In the genomic region with DNA sequence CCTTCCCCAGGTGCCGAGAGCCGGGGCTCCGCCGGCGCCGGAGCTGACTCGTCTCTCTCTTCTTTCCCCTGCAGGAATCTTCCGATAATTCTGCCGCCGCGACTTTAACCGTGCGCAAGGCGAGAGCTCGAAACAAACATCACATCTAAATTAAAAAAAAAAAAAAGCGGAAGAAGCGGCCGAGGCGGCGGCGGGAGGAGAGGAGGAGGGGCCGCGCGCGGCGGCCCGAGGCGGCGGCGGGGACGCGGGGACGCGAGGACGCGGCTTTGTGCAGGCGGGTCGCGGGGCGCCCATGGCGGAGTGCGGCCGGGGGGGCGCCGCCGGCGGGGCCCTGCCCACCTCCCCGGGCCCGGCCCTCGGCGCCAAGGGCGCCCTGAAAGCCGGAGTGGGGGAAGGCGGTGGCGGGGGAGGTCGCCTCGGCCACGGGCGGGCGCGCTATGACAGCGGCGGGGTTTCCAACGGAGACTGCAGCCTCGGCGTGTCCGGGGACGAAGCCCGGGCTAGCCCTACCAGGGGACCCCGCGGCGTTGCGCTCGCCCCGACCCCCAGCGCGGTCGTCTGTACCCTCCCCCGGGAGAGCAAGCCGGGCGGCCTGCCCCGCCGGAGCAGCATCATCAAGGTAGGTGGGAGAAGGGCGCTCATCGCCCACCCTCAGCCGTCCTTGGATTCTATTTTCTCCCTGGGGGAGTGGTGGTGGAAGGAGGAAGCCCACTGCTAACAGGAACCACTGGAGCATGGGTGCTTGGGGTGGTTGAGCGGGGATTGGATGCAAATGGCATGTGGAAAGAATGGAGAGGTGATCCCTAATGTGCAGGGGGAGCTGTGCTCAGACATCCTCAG, we compare ENCODE assay signal across 8 cellular contexts. TPM values are rescaled to one million over a fixed set of nuclear protein-coding genes. Genes with fewer than 3 reads are reported as not detected.
DNase-seq lines count a peak whose midpoint lies in the region; ATAC-seq, FAIRE-seq and TF ChIP-seq lines count a peak whose summit lies in the region.

Gene PLCL2 (plus strand): TSS at position 208 of the 840 bp plus-strand sequence. CDS start 85 bp downstream, at position 293.

- peak; percentile 14 for TF ChIP-seq CTCF in choroid plexus epithelial cell (conservative IDR thresholded peaks at IDR 0.05; ENCODE audit: low read depth, low read length)
- no peak for TF ChIP-seq CTCF in HepG2 (CRISPR knock-in tag; IDR thresholded peaks at IDR 0.05)

- H4K20me1 ChIP-seq in HepG2 (ENCODE audit: insufficient read depth, low read length), result no peaks in the 10 kb centered on the region

- 10% methylated on average over 18 of the region's 87 CpGs for WGBS in HepG2 (ENCODE audit: low lambda C conversion rate)

- ATAC-seq in HepG2, result peak; percentile 65

- no peak within 1 kb of the TSS for H2AFZ ChIP-seq in HepG2 (ENCODE audit: low read length)

- H3K9ac ChIP-seq in HepG2 (ENCODE audit: insufficient read depth, low read depth, low read length), result no peak within 1 kb of the TSS

- in situ Hi-C loops in HepG2 (cut with HindIII; ENCODE audit: extremely low pct_ligation_motif_present, low pct_unique_long_range_greater_than_20kb), result no loop called here

- H3K79me2 ChIP-seq in HepG2 (ENCODE audit: insufficient read depth, low read length), result no peaks in the 10 kb centered on the region

- no peak for TF ChIP-seq RAD21 in HepG2 (CRISPR knock-in tag; IDR thresholded peaks at IDR 0.05)

- FAIRE-seq in H54 (lab: Jason Lieb, UNC), result peak; percentile 84
- FAIRE-seq in HepG2 (lab: Jason Lieb, UNC), result no peak

- TF ChIP-seq EP300 in HepG2 (IDR thresholded peaks at IDR 0.05; ENCODE audit: low read depth in 2 of 2, low read length in 2 of 2), result no peak
- no peak for TF ChIP-seq EP300 in HepG2 (CRISPR knock-in tag; IDR thresholded peaks at IDR 0.05; ENCODE audit: borderline replicate concordance)

- H3K4me3 ChIP-seq in choroid plexus epithelial cell (ENCODE audit: low read depth, low read length), result peak within 1 kb of the TSS; percentile 70
- peak within 1 kb of the TSS; percentile 12 to 59 (median 39); a peak in 3 of 6 replicates for H3K4me3 ChIP-seq in HepG2 (replicated peaks in 1 of 3; ENCODE audit: insufficient read depth in 1 of 3, low read depth in 2 of 3, low read length in 3 of 3)

- H3K27me3 ChIP-seq in HepG2 (ENCODE audit: control insufficient read depth in 1 of 2, insufficient read depth in 2 of 2, low read length in 2 of 2), result peaks cover 1 to 28% of the 10 kb centered on the region in 2 experiments; a peak in 4 of 5 replicates

- CTCF ChIA-PET in HepG2 (lab: Yijun Ruan, JAX; ENCODE audit: low intra/inter-chr PET ratio, low total read pairs), result no interaction called here

- no peaks in the 10 kb centered on the region for H3K36me3 ChIP-seq in HepG2 (replicated peaks in 1 of 2; ENCODE audit: control insufficient read depth in 1 of 2, insufficient read depth in 2 of 2, low read length in 2 of 2)

- DNase-seq in H54 (ENCODE audit: insufficient read length, low spot score), result peak; percentile 55
- peak; percentile 28 for DNase-seq in M059J (ENCODE audit: low read depth)
- peak; percentile 63 for DNase-seq in activated CD4-positive, CD25-positive, alpha-beta regulatory T cell treated with anti-CD3 and anti-CD28 coated beads, Interleukin-2, amount 50 U/mL, for 72 hours
- peak; percentile 60 for DNase-seq in choroid plexus epithelial cell (ENCODE audit: low read depth)
- DNase-seq in HepG2 (ENCODE audit: low spot score), result no peak
- peak; percentile 59 to 69 for DNase-seq in stimulated activated CD4-positive, alpha-beta T cell treated with anti-CD3 and anti-CD28 coated beads, Interleukin-4, amount 100 ng/mL, for 4 hours
- DNase-seq in NCI-H2196 (lab: John Stamatoyannopoulos, UW; ENCODE audit: unreplicated experiment), result no peak

- no TSS peak for BruUV-seq in HepG2 (replicated peaks; lab: Mats Ljungman, UMichigan)

- H3K4me2 ChIP-seq in HepG2 (ENCODE audit: low read depth, low read length), result peak within 1 kb of the TSS; percentile 61

- POLR2A ChIA-PET in HepG2 (lab: Yijun Ruan, JAX), result no interaction called here

- intact Hi-C loops in HepG2 (cut with micrococcal nuclease; ENCODE audit: unreplicated experiment), result no loop called here

- H3K9me3 ChIP-seq in HepG2 (ENCODE audit: low read length), result no peaks in the 10 kb centered on the region

- TF ChIP-seq POLR2A in GM10847 (IDR thresholded peaks at IDR 0.05; ENCODE audit: extremely low read depth, insufficient read length) (peak; percentile 19), H54 (IDR thresholded peaks at IDR 0.05; ENCODE audit: low read depth, low read length) (peak; percentile 29; the same call in 1 of the 2 replicates), HepG2 (IDR thresholded peaks at IDR 0.05; ENCODE audit: insufficient read depth in 1 of 2, low read depth in 2 of 2, low read length in 2 of 2) (no peak)

- no peaks in the 10 kb centered on the region for H3K4me1 ChIP-seq in HepG2 (ENCODE audit: insufficient read depth, low read length)

- H3K27ac ChIP-seq in HepG2 (ENCODE audit: extremely low read length, insufficient read depth, low read length), result no peak within 1 kb of the TSS

TF ChIP-seq in HepG2, 621 proteins besides CTCF, POLR2A, EP300 and RAD21 (continues in another document):
- TF ChIP-seq ZNF687 (CRISPR knock-in tag; IDR thresholded peaks at IDR 0.05) (peak; percentile 19; the same call in 1 of the 2 replicates), EZH2 (conservative IDR thresholded peaks at IDR 0.05; ENCODE audit: low read depth, low read length) (0 out of 2 replicates have a peak, but pooled peaks have one; percentile 3)

RNA-seq across cellular contexts. Expression of gene PLCL2, which starts in this region (rescaled TPM):
- 0.71 TPM in 2 replicates for total RNA-seq in M059J (2014; rRNA removed; shearing (Covaris generic))
- not detected in 2 replicates for total RNA-seq in HepG2 (2016; rRNA removed; fragmentation: Illumina TruSeq; extraction: Trizol)
- not detected in 2 replicates for total RNA-seq in HepG2 (2016; cell fraction: cytosol; rRNA removed; fragmentation: Illumina TruSeq; extraction: Trizol; ENCODE audit: low read depth)
- total RNA-seq in HepG2 (2016; cell fraction: insoluble cytoplasmic fraction; rRNA removed; fragmentation: Illumina TruSeq; extraction: Trizol), result 0.04 TPM in 1 of 2 replicates, not detected in the other
- not detected in 2 replicates for total RNA-seq in HepG2 (2016; cell fraction: membrane; rRNA removed; fragmentation: Illumina TruSeq; extraction: Trizol)
- not detected in 2 replicates for total RNA-seq in HepG2 (2016; cell fraction: nucleus; rRNA removed; fragmentation: Illumina TruSeq; extraction: Trizol)
- polyA plus RNA-seq in HepG2 (2011; rRNA removed), result not detected in 2 replicates
- not detected in 2 replicates for polyA plus RNA-seq in HepG2 (2011; cell fraction: cytosol; rRNA removed)
- polyA plus RNA-seq in HepG2 (2011; cell fraction: nucleus; rRNA removed), result not detected in 2 replicates
- not detected in 2 replicates for polyA plus RNA-seq in HepG2 (2012)
- polyA plus RNA-seq in HepG2 (2016; cell fraction: cytosol; fragmentation: Illumina TruSeq; extraction: Trizol; ENCODE audit: low read depth), result not detected in 2 replicates
- not detected in 2 replicates for polyA plus RNA-seq in HepG2 (2016; cell fraction: insoluble cytoplasmic fraction; fragmentation: Illumina TruSeq; extraction: Trizol; ENCODE audit: low read depth)
- not detected in 2 replicates for polyA plus RNA-seq in HepG2 (2016; cell fraction: membrane; fragmentation: Illumina TruSeq; extraction: Trizol; ENCODE audit: low read depth)
- polyA plus RNA-seq in HepG2 (2016; cell fraction: nucleus; fragmentation: Illumina TruSeq; extraction: Trizol; ENCODE audit: insufficient read depth, low read depth), result not detected in 2 replicates
- 5.6 TPM in 1 of 2 replicates, not detected in the other for polyA minus RNA-seq in HepG2 (2011; rRNA and poly(A)+ RNA removed; ENCODE audit: low replicate concordance)
- not detected in 2 replicates for polyA minus RNA-seq in HepG2 (2011; cell fraction: cytosol; rRNA and poly(A)+ RNA removed)
- not detected in 2 replicates for polyA minus RNA-seq in HepG2 (2011; cell fraction: nucleus; rRNA and poly(A)+ RNA removed)

Comparison
In these comparisons a context has a peak if more than half of its experiments do, and no peak if none do; other contexts are left out.
1. Peak in DNase-seq in M059J; RNA of the gene not detected or under 1 TPM.
2. POLR2A ChIP-seq: peak in GM10847 (single experiment) and H54 (single experiment); none in HepG2 (0 of 2).
3. DNase-seq: peak in H54 (single experiment), activated CD4-positive, CD25-positive, alpha-beta regulatory T cell treated with anti-CD3 and anti-CD28 coated beads, Interleukin-2, amount 50 U/mL, for 72 hours (single experiment), choroid plexus epithelial cell (single experiment) and stimulated activated CD4-positive, alpha-beta T cell treated with anti-CD3 and anti-CD28 coated beads, Interleukin-4, amount 100 ng/mL, for 4 hours (2 of 2); none in HepG2 (single experiment) and NCI-H2196 (single experiment).